15 cellular contexts compared by ENCODE assay signal in genomic region chr2:124908411-124908810, GRCh38.
"Had no signal": no experiment of that assay in that cellular context is flagged by ENCODE, and none has a peak within 500 bp of the region (broad histone marks: within the 10 kb centered on the region; RNA-seq: fewer than 3 reads in every experiment).

No MANE protein-coding gene starts in this region.

- H3K27me3 ChIP-seq: hepatocyte, left lung, right atrium auricular region had no signal

- ATAC-seq: activated CD4-positive, alpha-beta T cell treated with anti-CD3 and anti-CD28 coated beads for 36 hours; activated T-cell treated with anti-CD3 and anti-CD28 coated beads, Interleukin-2, amount 50 U/mL, for 72 hours; effector memory CD8-positive, alpha-beta T cell; left lung; natural killer cell treated with Interleukin-12 subunit alpha and Interleukin-12 subunit beta and Interleukin-15 and Interleukin-18, amount 100 ng/mL, for 72 hours; stimulated activated memory B cell treated with anti-CD40 and anti-IgM and Interleukin-4, amounts not matched to agents 10 μg/mL and 1 μg/mL and 100 μg/mL, for 72 hours; T-helper 17 cell had no signal

- H3K79me2 ChIP-seq: hepatocyte had no signal

- H3K4me2 ChIP-seq: hepatocyte had no signal

- DNase-seq: activated CD4-positive, alpha-beta memory T cell treated with anti-CD3 and anti-CD28 coated beads, Interleukin-2, amount 10 ng/mL, durations not matched to agents 7 days and 5 days; activated CD4-positive, alpha-beta T cell treated with anti-CD3 and anti-CD28 coated beads for 36 hours; activated gamma-delta T cell; activated T-cell treated with anti-CD3 and anti-CD28 coated beads, Interleukin-2, amount 50 U/mL, for 72 hours; aorta; effector memory CD8-positive, alpha-beta T cell; left lung; nucleus accumbens; stimulated activated CD4-positive, alpha-beta T cell treated with anti-CD3 and anti-CD28 coated beads, Interleukin-2, amount 100 ng/mL, for 48 hours; T-helper 17 cell; WERI-Rb-1 had no signal

- H3K9me3 ChIP-seq: left lung, right atrium auricular region had no signal

- H3K36me3 ChIP-seq: left lung, right atrium auricular region, WERI-Rb-1 had no signal

- H3K4me1 ChIP-seq: left lung, right atrium auricular region had no signal

- H3K4me3 ChIP-seq: hepatocyte, left lung, right atrium auricular region had no signal

- H2AFZ ChIP-seq: hepatocyte had no signal

- H3K27ac ChIP-seq: hepatocyte, left lung, right atrium auricular region, WERI-Rb-1 had no signal
